Comparison of ENCODE assay signal across 8 cellular contexts in genomic region chr1:153633161-153633746, GRCh38. TPM values are rescaled to one million over a fixed set of nuclear protein-coding genes. Genes with fewer than 3 reads are reported as not detected.
DNase-seq lines count a peak whose midpoint lies in the region; ATAC-seq and TF ChIP-seq lines count a peak whose summit lies in the region.

No MANE protein-coding gene starts in this region.

- peak overlapping the region; percentile 100 for H3K27ac Mint-ChIP-seq in T-helper 1 cell treated with Interleukin-12 subunit alpha and Interleukin-12 subunit beta and Interleukin-4 antibody, amounts not matched to agents 30 μg/mL and 1 μg/mL, for 36 hours

- H2AFZ ChIP-seq in smooth muscle cell (ENCODE audit: low read depth), result no peak overlapping the region

- H3K4me1 Mint-ChIP-seq in T-helper 1 cell treated with Interleukin-12 subunit alpha and Interleukin-12 subunit beta and Interleukin-4 antibody, amounts not matched to agents 30 μg/mL and 1 μg/mL, for 36 hours (ENCODE audit: low read depth), result peaks cover 23% of the 10 kb centered on the region

- H4K20me1 ChIP-seq in smooth muscle cell (ENCODE audit: low read depth), result peaks cover 39% of the 10 kb centered on the region

- H3K27ac ChIP-seq in WERI-Rb-1, result peak overlapping the region; percentile 99; the same call in 1 of the 2 replicates
- H3K27ac ChIP-seq in smooth muscle cell (ENCODE audit: low read depth), result no peak overlapping the region

- no peaks in the 10 kb centered on the region for H3K9me3 Mint-ChIP-seq in T-helper 1 cell treated with Interleukin-12 subunit alpha and Interleukin-12 subunit beta and Interleukin-4 antibody, amounts not matched to agents 30 μg/mL and 1 μg/mL, for 36 hours

- WGBS in smooth muscle cell (ENCODE audit: low lambda C conversion rate), result 77% methylated on average over 18 of the region's 18 CpGs

- H3F3A ChIP-seq in smooth muscle cell (ENCODE audit: low read depth), result peaks cover 9% of the 10 kb centered on the region

- H3K4me1 ChIP-seq in smooth muscle cell (ENCODE audit: low read depth), result peaks cover 20% of the 10 kb centered on the region

- H3K27me3 ChIP-seq in WERI-Rb-1 (ENCODE audit: insufficient read depth, low read depth, severe bottlenecking) (no peaks in the 10 kb centered on the region), smooth muscle cell (ENCODE audit: low read depth) (no peaks in the 10 kb centered on the region)

- H3K4me3 ChIP-seq in WERI-Rb-1 (ENCODE audit: low read depth, low read length) (no peak overlapping the region), smooth muscle cell (peak overlapping the region; percentile 95)

- H3K4me2 ChIP-seq in smooth muscle cell, result peak overlapping the region; percentile 40

- H3K9me3 ChIP-seq in WERI-Rb-1 (ENCODE audit: severe bottlenecking) (peaks cover 6% of the 10 kb centered on the region), smooth muscle cell (replicated peaks; ENCODE audit: low read depth) (no peaks in the 10 kb centered on the region)

- H3K36me3 ChIP-seq in WERI-Rb-1 (peaks cover 53% of the 10 kb centered on the region), smooth muscle cell (ENCODE audit: low read depth) (peaks cover 13% of the 10 kb centered on the region)

- ATAC-seq in left ventricle myocardium superior (peak; percentile 28), HG02870 (IDR thresholded peaks at IDR 0.05; ENCODE audit: unreplicated experiment) (no peak)

- H3K4me3 Mint-ChIP-seq in T-helper 1 cell treated with Interleukin-12 subunit alpha and Interleukin-12 subunit beta and Interleukin-4 antibody, amounts not matched to agents 30 μg/mL and 1 μg/mL, for 36 hours, result peak overlapping the region; percentile 94

- peaks cover 18% of the 10 kb centered on the region for H3K36me3 Mint-ChIP-seq in T-helper 1 cell treated with Interleukin-12 subunit alpha and Interleukin-12 subunit beta and Interleukin-4 antibody, amounts not matched to agents 30 μg/mL and 1 μg/mL, for 36 hours (ENCODE audit: low read depth)

- intact Hi-C loops in left ventricle myocardium superior (cut with micrococcal nuclease), result no loop called here

- H3K27me3 Mint-ChIP-seq in T-helper 1 cell treated with Interleukin-12 subunit alpha and Interleukin-12 subunit beta and Interleukin-4 antibody, amounts not matched to agents 30 μg/mL and 1 μg/mL, for 36 hours (ENCODE audit: low read depth), result no peaks in the 10 kb centered on the region

- no peak overlapping the region for H3K9ac ChIP-seq in smooth muscle cell (ENCODE audit: low read depth)

- H3K79me2 ChIP-seq in smooth muscle cell (ENCODE audit: low read depth), result peaks cover 42% of the 10 kb centered on the region

- DNase-seq in T-helper 1 cell (no peak), WERI-Rb-1 (no peak), left ventricle myocardium superior (no peak), smooth muscle cell (lab: John Stamatoyannopoulos, UW; ENCODE audit: unreplicated experiment) (no peak), NCI-H1105 treated with DMSO at 0.1 percent for 48 hours (lab: John Stamatoyannopoulos, UW) (no peak)
- no peak for DNase-seq in activated CD4-positive, CD25-positive, alpha-beta regulatory T cell treated with anti-CD3 and anti-CD28 coated beads, Interleukin-2, amount 50 U/mL, for 72 hours

- no peak for TF ChIP-seq CTCF in WERI-Rb-1 (IDR thresholded peaks at IDR 0.05; ENCODE audit: low read depth, low read length)
- TF ChIP-seq CTCF in smooth muscle cell (IDR thresholded peaks at IDR 0.05; ENCODE audit: borderline replicate concordance, insufficient read depth, poor library complexity, severe bottlenecking), result no peak

RNA-seq across cellular contexts. Expression of gene CHTOP, which starts 0.6 kb away (rescaled TPM):
- total RNA-seq in left ventricle myocardium superior (73.3 TPM), smooth muscle cell (47.8 and 48.1 TPM in 2 replicates)
- 49.7 and 50.2 TPM in 2 replicates for polyA plus RNA-seq in smooth muscle cell

RNA-seq across cellular contexts. Expression of gene S100A1, which starts 5.0 kb away (rescaled TPM):
- 2,048 TPM for total RNA-seq in left ventricle myocardium superior
- 8.3 TPM in 1 of 2 replicates, not detected in the other for total RNA-seq in smooth muscle cell
- 0.46 and 1.0 TPM in 2 replicates for polyA plus RNA-seq in smooth muscle cell

RNA-seq across cellular contexts. Expression of gene S100A13, which starts 5.9 kb away (rescaled TPM):
- total RNA-seq in left ventricle myocardium superior, result 124 TPM
- total RNA-seq in smooth muscle cell, result 150 and 158 TPM in 2 replicates
- 474 and 498 TPM in 2 replicates for polyA plus RNA-seq in smooth muscle cell

RNA-seq across cellular contexts. Expression of gene S100A14, which starts 17.1 kb away (rescaled TPM):
- total RNA-seq in left ventricle myocardium superior (5.7 TPM), smooth muscle cell (20.1 and 25.1 TPM in 2 replicates)
- 11.0 and 32.7 TPM in 2 replicates for polyA plus RNA-seq in smooth muscle cell

RNA-seq across cellular contexts. Expression of gene S100A16, which starts 20.3 kb away (rescaled TPM):
- total RNA-seq in left ventricle myocardium superior (42.2 TPM), smooth muscle cell (198 and 238 TPM in 2 replicates)
- 302 and 358 TPM in 2 replicates for polyA plus RNA-seq in smooth muscle cell

Comparison
In these comparisons a context has a peak if more than half of its experiments do, and no peak if none do; other contexts are left out.
1. RNA of gene S100A1, which starts 5.0 kb away (total RNA-seq): 2,048 TPM in left ventricle myocardium superior (single experiment); 8.3 TPM in smooth muscle cell; every median in the first group is over 100 times any median in the second.